Comparison of ENCODE assay signal across 1 cellular context in the genomic region with DNA sequence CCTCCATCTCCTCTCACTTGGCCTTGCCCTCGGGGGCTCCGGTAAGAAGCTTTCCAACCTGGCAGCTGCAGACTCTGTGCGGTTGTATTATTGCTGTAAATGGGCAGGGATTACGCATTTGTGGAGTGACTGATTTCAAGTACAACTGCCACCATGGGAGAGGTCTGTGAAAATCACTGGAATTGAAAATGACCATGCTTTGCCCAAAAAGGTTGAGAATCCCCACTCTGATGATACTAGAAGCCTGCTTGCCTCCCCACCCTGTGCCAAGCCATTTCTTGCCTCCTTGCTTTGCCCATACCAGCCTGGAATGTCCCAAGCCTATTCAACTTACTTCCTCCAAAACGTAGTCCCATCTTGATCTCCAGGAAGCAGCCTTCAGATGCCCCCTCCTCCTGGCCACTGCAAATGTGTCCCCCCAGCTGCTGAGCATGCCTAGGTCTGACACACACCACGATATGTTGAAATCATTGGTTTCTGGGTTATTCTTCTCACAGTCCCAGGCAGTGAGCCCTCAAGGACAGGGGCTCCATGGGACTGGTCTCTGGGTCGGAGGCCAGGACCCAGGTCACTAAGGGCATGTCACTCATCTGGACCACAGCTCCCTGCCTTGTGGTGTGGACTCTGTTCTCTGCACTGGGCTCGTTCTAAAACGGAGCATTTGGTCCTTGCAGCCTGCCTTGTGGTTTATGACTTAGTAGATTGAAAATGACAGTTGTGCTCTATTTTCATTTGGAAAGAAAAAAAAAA.
TF ChIP-seq lines count a peak whose summit lies in the region.

No MANE protein-coding gene starts in this region.

TF ChIP-seq in SK-N-SH treated with all-trans-retinoic acid at 6 μM for 48 hours, 23 proteins besides CTCF, POLR2A, EP300 and RAD21 (continued from another document):
- no peak for TF ChIP-seq TSHZ2 (CRISPR knock-in tag; IDR thresholded peaks at IDR 0.05)
TF ChIP-seq in SK-N-SH treated with all-trans-retinoic acid at 6 μM for 48 hours: peak in this region for 2.
